8 cellular contexts compared by ENCODE assay signal in genomic region chr15:84421513-84422181, GRCh38.
DNase-seq lines count a peak whose midpoint lies in the region; ATAC-seq and TF ChIP-seq lines count a peak whose summit lies in the region.
"Not testable (repeated sequence)": the region's sequence is repeated elsewhere in the genome, so short reads cannot be mapped to it uniquely, and the experiment has no call there.

No MANE protein-coding gene starts in this region.

- H3K4me1 Mint-ChIP-seq in activated T-cell treated with anti-CD3 and anti-CD28 coated beads, Interleukin-2, amount 50 U/mL, for 72 hours (ENCODE audit: low read depth); glutamatergic neuron (ENCODE audit: low read depth, unreplicated experiment): not testable (repeated sequence)

- not testable (repeated sequence) for H3K27me3 ChIP-seq in WERI-Rb-1 (ENCODE audit: insufficient read depth, low read depth, severe bottlenecking); skeletal muscle satellite cell (ENCODE audit: control insufficient read depth, insufficient read depth, low read length); vagina

- H3K4me3 Mint-ChIP-seq in activated T-cell treated with anti-CD3 and anti-CD28 coated beads, Interleukin-2, amount 50 U/mL, for 72 hours; glutamatergic neuron (ENCODE audit: unreplicated experiment): not testable (repeated sequence)

- not testable (repeated sequence) for H3K9me3 Mint-ChIP-seq in activated T-cell treated with anti-CD3 and anti-CD28 coated beads, Interleukin-2, amount 50 U/mL, for 72 hours; glutamatergic neuron (ENCODE audit: unreplicated experiment)

- H3K27me3 Mint-ChIP-seq in activated T-cell treated with anti-CD3 and anti-CD28 coated beads, Interleukin-2, amount 50 U/mL, for 72 hours (ENCODE audit: low read depth); glutamatergic neuron (ENCODE audit: unreplicated experiment): not testable (repeated sequence)

- H3K27ac ChIP-seq in WERI-Rb-1; mesodermal cell (ENCODE audit: low read depth, low read length, severe bottlenecking): not testable (repeated sequence)
- peak overlapping the region; percentile 87 for H3K27ac ChIP-seq in vagina

- intact Hi-C loops in vagina (cut with DNase I): not testable (repeated sequence)

- not testable (repeated sequence) for DNase-seq in WERI-Rb-1; choroid plexus epithelial cell (ENCODE audit: low read depth); vagina (ENCODE audit: extremely low spot score in 2 of 2)
- peak; percentile 17 to 21 for DNase-seq in activated T-cell treated with anti-CD3 and anti-CD28 coated beads, Interleukin-2, amount 50 U/mL, for 72 hours
- DNase-seq in glutamatergic neuron: peak; percentile 20

- H3K4me3 ChIP-seq in WERI-Rb-1 (ENCODE audit: low read depth, low read length): peak overlapping the region; percentile 23; the same call in 1 of the 2 replicates
- H3K4me3 ChIP-seq in choroid plexus epithelial cell (ENCODE audit: low read depth, low read length): peak overlapping the region; percentile 50
- H3K4me3 ChIP-seq in mesodermal cell (ENCODE audit: extremely low read depth, insufficient read depth, low read length, poor library complexity, severe bottlenecking): peak overlapping the region; percentile 31
- not testable (repeated sequence) for H3K4me3 ChIP-seq in skeletal muscle satellite cell (ENCODE audit: low read length)
- H3K4me3 ChIP-seq in vagina: peak overlapping the region; percentile 40 to 47

- H3K36me3 ChIP-seq in ES-I3 (ENCODE audit: insufficient read depth, low read length); WERI-Rb-1; mesodermal cell (ENCODE audit: control insufficient read depth, insufficient read depth, low read length); skeletal muscle satellite cell (ENCODE audit: insufficient read depth, low read length); vagina: not testable (repeated sequence)

- not testable (repeated sequence) for TF ChIP-seq CTCF in WERI-Rb-1 (IDR thresholded peaks at IDR 0.05; ENCODE audit: low read depth, low read length); choroid plexus epithelial cell (conservative IDR thresholded peaks at IDR 0.05; ENCODE audit: low read depth, low read length); glutamatergic neuron (IDR thresholded peaks at IDR 0.05; ENCODE audit: partially characterized antibody, unreplicated experiment); vagina (IDR thresholded peaks at IDR 0.05)

- not testable (repeated sequence) for H3K36me3 Mint-ChIP-seq in activated T-cell treated with anti-CD3 and anti-CD28 coated beads, Interleukin-2, amount 50 U/mL, for 72 hours (ENCODE audit: insufficient read depth in 2 of 2); glutamatergic neuron (ENCODE audit: unreplicated experiment)

- H3K9me3 ChIP-seq in ES-I3 (ENCODE audit: control insufficient read depth, insufficient read depth, low read length); WERI-Rb-1 (ENCODE audit: severe bottlenecking); mesodermal cell (ENCODE audit: control insufficient read depth, low read length); skeletal muscle satellite cell (replicated peaks; ENCODE audit: low read length); vagina: not testable (repeated sequence)

- H3K4me2 ChIP-seq in skeletal muscle satellite cell (ENCODE audit: low read length): peak overlapping the region; percentile 73

- H3K9ac ChIP-seq in ES-I3 (ENCODE audit: low read depth, low read length): peak overlapping the region; percentile 42; the same call in 1 of the 2 replicates
- H3K9ac ChIP-seq in skeletal muscle satellite cell (ENCODE audit: low read depth, low read length): not testable (repeated sequence)

- not testable (repeated sequence) for ATAC-seq in activated T-cell treated with anti-CD3 and anti-CD28 coated beads, Interleukin-2, amount 50 U/mL, for 72 hours (replicated peaks in 1 of 2)

- TF ChIP-seq POLR2A in vagina (IDR thresholded peaks at IDR 0.05): not testable (repeated sequence)

- no CpG with 5 or more reads among the region's 55 CpGs for WGBS in mesodermal cell (ENCODE audit: insufficient coverage in 2 of 2), 2 experiments

- H3K4me1 ChIP-seq in ES-I3 (ENCODE audit: insufficient read depth, low read length); mesodermal cell (ENCODE audit: control insufficient read depth, insufficient read depth, low read length, poor library complexity, severe bottlenecking); skeletal muscle satellite cell (ENCODE audit: control insufficient read depth, insufficient read depth, low read length); vagina: not testable (repeated sequence)

- H3K27ac Mint-ChIP-seq in activated T-cell treated with anti-CD3 and anti-CD28 coated beads, Interleukin-2, amount 50 U/mL, for 72 hours; glutamatergic neuron (ENCODE audit: unreplicated experiment): not testable (repeated sequence)
